In the genomic region with DNA sequence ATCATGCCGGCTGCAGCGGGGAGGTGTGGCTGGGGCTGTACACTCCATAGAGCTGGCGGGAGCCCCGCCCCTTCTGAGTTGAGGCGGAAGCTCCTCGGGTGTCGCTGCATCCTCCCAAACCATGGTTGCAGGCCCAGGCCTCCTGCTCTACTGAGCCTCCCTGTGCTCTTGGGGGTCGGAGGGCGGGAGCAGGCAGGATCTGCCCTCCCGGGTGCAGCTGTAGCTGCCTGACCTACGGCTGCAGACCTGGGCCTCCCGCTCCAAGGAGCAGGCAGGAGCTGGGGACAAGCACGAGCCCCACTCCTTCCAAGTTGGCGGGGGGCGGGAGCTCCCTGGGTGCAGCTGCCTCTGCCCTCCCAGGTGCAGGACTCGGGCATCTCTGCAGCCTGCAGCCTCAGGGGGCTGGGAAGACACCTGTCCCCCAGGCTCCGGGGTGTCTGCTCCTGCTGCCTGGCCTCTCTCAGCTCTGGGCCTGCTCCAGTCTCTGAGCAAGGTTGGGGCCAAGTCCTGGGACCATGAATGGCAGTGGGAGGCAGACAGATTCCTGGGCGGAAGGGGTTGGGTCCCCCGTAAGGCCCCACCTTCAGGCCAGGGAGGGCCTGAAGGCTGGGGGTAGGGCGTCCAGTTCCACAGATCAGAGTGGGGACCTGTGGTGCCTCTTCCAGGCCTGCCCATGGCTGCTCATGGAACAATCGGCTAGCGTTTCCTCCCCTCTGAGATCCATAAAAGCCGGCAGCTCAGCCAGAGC, we compare ENCODE assay signal across 16 cellular contexts.
"Had no signal": no experiment of that assay in that cellular context is flagged by ENCODE, and none has a peak within 500 bp of the region (broad histone marks: within the 10 kb centered on the region; RNA-seq: fewer than 3 reads in every experiment).

No MANE protein-coding gene starts in this region.

- H3K9ac ChIP-seq: parathyroid adenoma had no signal

- H3K4me3 ChIP-seq: suprapubic skin had no signal

- H3K36me3 ChIP-seq: suprapubic skin had no signal

- H3K4me3 Mint-ChIP-seq: activated CD8-positive, alpha-beta memory T cell treated with anti-CD3 and anti-CD28 coated beads, Interleukin-2, amount 10 ng/mL, durations not matched to agents 7 days and 5 days; activated naive CD8-positive, alpha-beta T cell; activated T-cell treated with anti-CD3 and anti-CD28 coated beads, Interleukin-2, amount 50 U/mL, for 4 hours; brain; dendritic cell treated with granulocyte-macrophage colony-stimulating factor and Interleukin-4, amounts not matched to agents 40 ng/mL and 50 ng/mL, for 4 days; stimulated activated naive B cell treated with anti-CD40 and anti-IgM and Interleukin-4, amounts not matched to agents 10 μg/mL and 1 μg/mL and 100 μg/mL, for 72 hours; T-helper 17 cell had no signal

- H3K27me3 ChIP-seq: suprapubic skin had no signal

- ATAC-seq: activated CD8-positive, alpha-beta memory T cell treated with anti-CD3 and anti-CD28 coated beads, Interleukin-2, amount 10 ng/mL, durations not matched to agents 7 days and 5 days; activated T-cell treated with anti-CD3 and anti-CD28 coated beads, Interleukin-2, amount 50 U/mL, for 4 hours; stimulated activated naive B cell treated with anti-CD40 and anti-IgM and Interleukin-4, amounts not matched to agents 10 μg/mL and 1 μg/mL and 100 μg/mL, for 72 hours; T-helper 17 cell had no signal

- H3K4me1 ChIP-seq: parathyroid adenoma, suprapubic skin had no signal

- H3K27ac Mint-ChIP-seq: activated CD8-positive, alpha-beta memory T cell treated with anti-CD3 and anti-CD28 coated beads, Interleukin-2, amount 10 ng/mL, durations not matched to agents 7 days and 5 days; activated naive CD8-positive, alpha-beta T cell; brain; dendritic cell treated with granulocyte-macrophage colony-stimulating factor and Interleukin-4, amounts not matched to agents 40 ng/mL and 50 ng/mL, for 4 days; stimulated activated naive B cell treated with anti-CD40 and anti-IgM and Interleukin-4, amounts not matched to agents 10 μg/mL and 1 μg/mL and 100 μg/mL, for 72 hours; T-helper 17 cell had no signal

- H3K9me3 Mint-ChIP-seq: activated T-cell treated with anti-CD3 and anti-CD28 coated beads, Interleukin-2, amount 50 U/mL, for 4 hours; dendritic cell treated with granulocyte-macrophage colony-stimulating factor and Interleukin-4, amounts not matched to agents 40 ng/mL and 50 ng/mL, for 4 days; stimulated activated naive B cell treated with anti-CD40 and anti-IgM and Interleukin-4, amounts not matched to agents 10 μg/mL and 1 μg/mL and 100 μg/mL, for 72 hours had no signal

- H2AFZ ChIP-seq: parathyroid adenoma had no signal

- H3K27me3 Mint-ChIP-seq: activated naive CD8-positive, alpha-beta T cell had no signal

- DNase-seq: activated CD8-positive, alpha-beta memory T cell treated with anti-CD3 and anti-CD28 coated beads, Interleukin-2, amount 10 ng/mL, durations not matched to agents 7 days and 5 days; activated gamma-delta T cell; activated T-cell treated with anti-CD3 and anti-CD28 coated beads, Interleukin-2, amount 50 U/mL, for 4 hours; amygdala; hippocampal formation; kidney glomerular epithelial cell; retina; small intestine; stimulated activated naive B cell treated with anti-CD40 and anti-IgM and Interleukin-4, amounts not matched to agents 10 μg/mL and 1 μg/mL and 100 μg/mL, for 72 hours; T-helper 17 cell had no signal

- H3K79me2 ChIP-seq: parathyroid adenoma had no signal

- H3K9me3 ChIP-seq: suprapubic skin had no signal

- H3K36me3 Mint-ChIP-seq: activated CD8-positive, alpha-beta memory T cell treated with anti-CD3 and anti-CD28 coated beads, Interleukin-2, amount 10 ng/mL, durations not matched to agents 7 days and 5 days; activated naive CD8-positive, alpha-beta T cell; brain; stimulated activated naive B cell treated with anti-CD40 and anti-IgM and Interleukin-4, amounts not matched to agents 10 μg/mL and 1 μg/mL and 100 μg/mL, for 72 hours had no signal

- FAIRE-seq: small intestine, urothelium cell line had no signal

- H3K27ac ChIP-seq: parathyroid adenoma, suprapubic skin had no signal
